ENCODE assay signal across 9 cellular contexts in genomic region chr10:79390551-79391229, GRCh38. TPM values are rescaled to one million over a fixed set of nuclear protein-coding genes. Genes with fewer than 3 reads are reported as not detected.
DNase-seq lines count a peak whose midpoint lies in the region; ATAC-seq and TF ChIP-seq lines count a peak whose summit lies in the region.
"Had no signal": no experiment of that assay in that cellular context is flagged by ENCODE, and none has a peak within 500 bp of the region (broad histone marks: within the 10 kb centered on the region; RNA-seq: fewer than 3 reads in every experiment).

No MANE protein-coding gene starts in this region.

- no peaks in the 10 kb centered on the region for H3K36me3 Mint-ChIP-seq in central memory CD8-positive, alpha-beta T cell (ENCODE audit: insufficient read depth)
- H3K36me3 Mint-ChIP-seq: activated naive CD4-positive, alpha-beta T cell treated with anti-CD3 and anti-CD28 coated beads, Interleukin-2, amount 50 U/mL, for 24 hours had no signal

- DNase-seq in 8988T (peak; percentile 8), mucosa of descending colon (peak; percentile 28 to 49 (median 29)), GM19238 (ENCODE audit: insufficient read length, low spot score) (no peak), HT-29 (ENCODE audit: low spot score) (no peak)
- DNase-seq in central memory CD8-positive, alpha-beta T cell (ENCODE audit: low spot score in 2 of 2), result no peak

- H3K27me3 Mint-ChIP-seq in central memory CD8-positive, alpha-beta T cell, result no peaks in the 10 kb centered on the region
- H3K27me3 Mint-ChIP-seq: activated naive CD4-positive, alpha-beta T cell treated with anti-CD3 and anti-CD28 coated beads, Interleukin-2, amount 50 U/mL, for 24 hours had no signal

- no peaks in the 10 kb centered on the region for H3K4me1 ChIP-seq in mucosa of descending colon (ENCODE audit: low read depth)

- no peaks in the 10 kb centered on the region for H3K9me3 ChIP-seq in mucosa of descending colon

- no peaks in the 10 kb centered on the region for H3K4me1 Mint-ChIP-seq in central memory CD8-positive, alpha-beta T cell
- H3K4me1 Mint-ChIP-seq: activated naive CD4-positive, alpha-beta T cell treated with anti-CD3 and anti-CD28 coated beads, Interleukin-2, amount 50 U/mL, for 24 hours had no signal

- no peak overlapping the region for H3K4me3 ChIP-seq in mucosa of descending colon

- peak; percentile 41 for ATAC-seq in GM18868 (IDR thresholded peaks at IDR 0.05; ENCODE audit: unreplicated experiment)
- no peak for ATAC-seq in central memory CD8-positive, alpha-beta T cell (replicated peaks; ENCODE audit: extremely low read depth, poor library complexity, severe bottlenecking)
- ATAC-seq in mucosa of descending colon, result no peak
- no peak for ATAC-seq in GM19328 (IDR thresholded peaks at IDR 0.05; ENCODE audit: unreplicated experiment)
- no peak for ATAC-seq in GM19351 (IDR thresholded peaks at IDR 0.05; ENCODE audit: unreplicated experiment)

- no peaks in the 10 kb centered on the region for H3K36me3 ChIP-seq in mucosa of descending colon (ENCODE audit: low read depth)

- H3K27ac Mint-ChIP-seq in central memory CD8-positive, alpha-beta T cell (ENCODE audit: low read depth), result peak overlapping the region; percentile 52
- H3K27ac Mint-ChIP-seq: activated naive CD4-positive, alpha-beta T cell treated with anti-CD3 and anti-CD28 coated beads, Interleukin-2, amount 50 U/mL, for 24 hours had no signal

- intact Hi-C loops in mucosa of descending colon (cut with DNase I, micrococcal nuclease), result no loop called here

- H3K9me3 Mint-ChIP-seq in central memory CD8-positive, alpha-beta T cell, result no peaks in the 10 kb centered on the region
- H3K9me3 Mint-ChIP-seq: activated naive CD4-positive, alpha-beta T cell treated with anti-CD3 and anti-CD28 coated beads, Interleukin-2, amount 50 U/mL, for 24 hours had no signal

- no peak for TF ChIP-seq CTCF in mucosa of descending colon (IDR thresholded peaks at IDR 0.05)

- H3K4me3 Mint-ChIP-seq in central memory CD8-positive, alpha-beta T cell, result no peak overlapping the region
- H3K4me3 Mint-ChIP-seq: activated naive CD4-positive, alpha-beta T cell treated with anti-CD3 and anti-CD28 coated beads, Interleukin-2, amount 50 U/mL, for 24 hours had no signal

RNA-seq across cellular contexts. Expression of gene PPIF, which starts 43.4 kb away (rescaled TPM):
- total RNA-seq in mucosa of descending colon, result 10 to 100 TPM; 54.6 to 88.5 (median 77.3) TPM
- 58.3 and 65.8 TPM in 2 replicates for total RNA-seq in HT-29 (2014; rRNA removed; shearing (Covaris generic))

RNA-seq across cellular contexts. Expression of gene ZCCHC24, which starts 54.7 kb away (rescaled TPM):
- total RNA-seq in mucosa of descending colon, result 100 to 1,000 TPM in 1 of 3 donors, 10 to 100 TPM in 1, 1 to 10 TPM in 1; 5.6 to 125 (median 22.8) TPM
- total RNA-seq in HT-29 (2014; rRNA removed; shearing (Covaris generic)), result 0.10 TPM in 1 of 2 replicates, not detected in the other

Comparison
In these comparisons a context has a peak if more than half of its experiments do, and no peak if none do; other contexts are left out.
1. DNase-seq: peak in 8988T (single experiment) and mucosa of descending colon (3 of 3); none in central memory CD8-positive, alpha-beta T cell (0 of 2), GM19238 (single experiment) and HT-29 (single experiment).